In the genomic region with DNA sequence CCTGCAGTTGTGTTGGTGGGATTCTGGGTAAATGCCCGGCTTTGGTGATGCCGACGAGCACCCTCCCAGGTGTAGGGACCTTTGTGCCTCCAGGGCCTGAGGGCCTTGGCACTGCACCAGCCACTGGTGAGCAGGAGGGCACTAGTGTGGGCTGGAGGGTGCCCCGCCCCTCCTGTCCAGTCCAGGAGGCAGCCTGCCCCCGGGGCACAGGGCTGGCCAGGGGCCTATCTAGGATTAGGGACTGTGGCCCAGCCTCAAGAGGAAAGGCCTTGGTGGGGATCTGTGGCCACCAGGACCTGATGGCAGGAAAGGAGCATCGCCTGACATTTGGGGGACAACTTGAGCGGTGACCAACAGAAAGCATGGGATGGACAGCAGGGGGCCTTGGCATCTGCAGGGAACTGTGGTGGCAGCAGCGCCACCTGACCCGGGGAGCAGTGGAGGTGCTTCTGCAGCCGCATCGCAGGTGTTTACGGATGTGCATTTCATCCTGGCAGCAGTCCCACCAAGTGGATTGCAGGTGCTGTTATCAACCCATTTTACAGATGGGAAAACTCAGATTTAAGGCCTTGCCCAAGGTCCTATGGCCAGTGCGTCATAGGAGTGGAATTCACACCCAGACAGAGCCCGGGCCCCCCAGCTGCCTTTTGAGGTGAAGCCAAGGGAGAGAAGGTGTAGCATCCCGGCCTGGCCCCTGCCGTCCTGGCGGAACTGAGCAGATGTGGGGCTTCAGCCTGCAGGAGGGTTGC, we compare ENCODE assay signal across 28 cellular contexts.
"Had no signal": no experiment of that assay in that cellular context is flagged by ENCODE, and none has a peak within 500 bp of the region (broad histone marks: within the 10 kb centered on the region; RNA-seq: fewer than 3 reads in every experiment).

No MANE protein-coding gene starts in this region.

- H3K27ac Mint-ChIP-seq: activated CD4-positive, alpha-beta memory T cell treated with anti-CD3 and anti-CD28 coated beads, Interleukin-2, amount 10 ng/mL, durations not matched to agents 7 days and 5 days; activated CD4-positive, alpha-beta T cell treated with anti-CD3 and anti-CD28 coated beads, Interleukin-2, amount 10 ng/mL, durations not matched to agents 24 days and 14 days; activated naive CD4-positive, alpha-beta T cell treated with anti-CD3 and anti-CD28 coated beads, Interleukin-2, amount 10 ng/mL, durations not matched to agents 7 days and 5 days; activated naive CD8-positive, alpha-beta T cell treated with anti-CD3 and anti-CD28 coated beads, Interleukin-2, amount 10 ng/mL, durations not matched to agents 7 days and 5 days; activated T-cell treated with anti-CD3 and anti-CD28 coated beads, Interleukin-2, amount 50 U/mL, for 24 hours; mesothelial cell of epicardium; T-helper 17 cell had no signal

- H3K9me3 Mint-ChIP-seq: effector memory CD8-positive, alpha-beta T cell had no signal

- H3K4me1 ChIP-seq: testis, transverse colon had no signal

- H3K4me3 Mint-ChIP-seq: activated CD4-positive, alpha-beta memory T cell treated with anti-CD3 and anti-CD28 coated beads, Interleukin-2, amount 10 ng/mL, durations not matched to agents 7 days and 5 days; activated CD4-positive, alpha-beta T cell treated with anti-CD3 and anti-CD28 coated beads, Interleukin-2, amount 10 ng/mL, durations not matched to agents 24 days and 14 days; activated naive CD4-positive, alpha-beta T cell treated with anti-CD3 and anti-CD28 coated beads, Interleukin-2, amount 10 ng/mL, durations not matched to agents 7 days and 5 days; activated naive CD8-positive, alpha-beta T cell treated with anti-CD3 and anti-CD28 coated beads, Interleukin-2, amount 10 ng/mL, durations not matched to agents 7 days and 5 days; activated T-cell treated with anti-CD3 and anti-CD28 coated beads, Interleukin-2, amount 50 U/mL, for 24 hours; effector memory CD8-positive, alpha-beta T cell; mesothelial cell of epicardium; naive thymus-derived CD4-positive, alpha-beta T cell; neural crest cell; T-helper 17 cell had no signal

- ATAC-seq: activated CD4-positive, CD25-positive, alpha-beta regulatory T cell treated with anti-CD3 and anti-CD28 coated beads, Interleukin-2, amount 50 U/mL, for 24 hours; effector memory CD8-positive, alpha-beta T cell; esophagus mucosa; heart left ventricle; right cardiac atrium; stimulated activated naive CD8-positive, alpha-beta T cell treated with anti-CD3 and anti-CD28 coated beads, Interleukin-15, Interleukin-2, amounts not matched to agents 100 U/mL and 50 U/mL, for 24 hours; T-helper 17 cell had no signal

- FAIRE-seq: astrocyte, endothelial cell of umbilical vein, keratinocyte had no signal

- DNase-seq: activated CD4-positive, alpha-beta memory T cell treated with anti-CD3 and anti-CD28 coated beads, Interleukin-2, amount 10 ng/mL, durations not matched to agents 7 days and 5 days; activated CD4-positive, alpha-beta T cell treated with anti-CD3 and anti-CD28 coated beads, Interleukin-2, amount 10 ng/mL, durations not matched to agents 24 days and 14 days; activated CD8-positive, alpha-beta memory T cell treated with anti-CD3 and anti-CD28 coated beads, Interleukin-2, amount 50 U/mL, for 48 hours; activated gamma-delta T cell; activated naive CD4-positive, alpha-beta T cell treated with anti-CD3 and anti-CD28 coated beads, Interleukin-2, amount 10 ng/mL, durations not matched to agents 7 days and 5 days; activated naive CD8-positive, alpha-beta T cell treated with anti-CD3 and anti-CD28 coated beads, Interleukin-2, amount 10 ng/mL, durations not matched to agents 7 days and 5 days; activated T-cell treated with anti-CD3 and anti-CD28 coated beads, Interleukin-2, amount 50 U/mL, for 24 hours; brain microvascular endothelial cell; effector memory CD8-positive, alpha-beta T cell; foreskin fibroblast; naive thymus-derived CD4-positive, alpha-beta T cell; occipital lobe; right cardiac atrium; stimulated activated naive CD8-positive, alpha-beta T cell treated with anti-CD3 and anti-CD28 coated beads, Interleukin-15, Interleukin-2, amounts not matched to agents 100 U/mL and 50 U/mL, for 24 hours; T-helper 17 cell; T1000; testis; transverse colon; WERI-Rb-1 had no signal

- H3K4me1 Mint-ChIP-seq: activated CD4-positive, alpha-beta memory T cell treated with anti-CD3 and anti-CD28 coated beads, Interleukin-2, amount 10 ng/mL, durations not matched to agents 7 days and 5 days; activated CD4-positive, alpha-beta T cell treated with anti-CD3 and anti-CD28 coated beads, Interleukin-2, amount 10 ng/mL, durations not matched to agents 24 days and 14 days; activated naive CD4-positive, alpha-beta T cell treated with anti-CD3 and anti-CD28 coated beads, Interleukin-2, amount 10 ng/mL, durations not matched to agents 7 days and 5 days; activated naive CD8-positive, alpha-beta T cell treated with anti-CD3 and anti-CD28 coated beads, Interleukin-2, amount 10 ng/mL, durations not matched to agents 7 days and 5 days; mesothelial cell of epicardium; naive thymus-derived CD4-positive, alpha-beta T cell; neural crest cell had no signal

- H3K9me3 ChIP-seq: testis, transverse colon had no signal

- H3K27ac ChIP-seq: brain microvascular endothelial cell, coronary artery, heart left ventricle, testis, transverse colon, WERI-Rb-1 had no signal

- H3K27me3 ChIP-seq: brain microvascular endothelial cell, heart left ventricle, testis, transverse colon had no signal

- H3K27me3 Mint-ChIP-seq: activated CD4-positive, alpha-beta memory T cell treated with anti-CD3 and anti-CD28 coated beads, Interleukin-2, amount 10 ng/mL, durations not matched to agents 7 days and 5 days; activated CD4-positive, alpha-beta T cell treated with anti-CD3 and anti-CD28 coated beads, Interleukin-2, amount 10 ng/mL, durations not matched to agents 24 days and 14 days; activated naive CD4-positive, alpha-beta T cell treated with anti-CD3 and anti-CD28 coated beads, Interleukin-2, amount 10 ng/mL, durations not matched to agents 7 days and 5 days; activated naive CD8-positive, alpha-beta T cell treated with anti-CD3 and anti-CD28 coated beads, Interleukin-2, amount 10 ng/mL, durations not matched to agents 7 days and 5 days; activated T-cell treated with anti-CD3 and anti-CD28 coated beads, Interleukin-2, amount 50 U/mL, for 24 hours; effector memory CD8-positive, alpha-beta T cell; naive thymus-derived CD4-positive, alpha-beta T cell; T-helper 17 cell had no signal

- H3K4me3 ChIP-seq: coronary artery, heart left ventricle, testis, transverse colon had no signal
